Comparison of ENCODE assay signal across 8 cellular contexts in the genomic region with DNA sequence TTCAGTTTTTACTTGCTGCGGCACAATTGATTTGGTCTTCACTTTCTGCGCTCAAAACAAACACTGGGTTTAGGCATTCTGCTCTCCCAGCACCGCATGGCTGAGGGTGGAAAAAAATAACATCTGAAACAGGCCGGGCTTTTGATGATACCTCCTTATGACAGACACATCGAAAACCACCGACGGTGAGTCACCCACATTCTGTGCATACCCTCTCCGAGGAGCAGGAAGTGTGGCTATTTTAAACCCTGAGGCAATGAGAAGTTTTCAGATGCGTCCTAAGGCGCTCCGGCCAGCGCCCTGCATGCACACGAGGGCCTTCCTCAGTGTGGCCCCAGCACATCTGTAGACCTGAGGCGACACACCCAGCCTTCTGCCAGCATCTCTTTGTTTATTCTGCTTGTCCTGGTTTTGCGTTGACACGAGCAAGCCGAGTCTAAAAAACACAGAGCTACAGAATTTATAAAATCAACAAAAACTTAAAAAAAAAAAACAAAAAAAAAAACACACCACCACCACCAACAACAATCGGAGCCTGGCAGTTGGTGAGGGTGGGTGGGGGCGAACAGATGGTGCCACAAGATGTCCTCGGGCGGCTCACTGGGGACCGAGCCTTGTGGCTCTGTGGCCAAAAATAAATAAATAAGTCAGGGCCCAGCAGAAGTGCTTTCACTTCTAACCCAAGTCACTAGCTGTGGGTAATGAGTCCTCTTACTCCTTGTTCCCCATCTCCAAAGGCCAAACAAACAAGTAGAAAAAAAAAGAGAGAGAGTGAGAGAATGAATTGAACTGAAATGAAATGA.
DNase-seq lines count a peak whose midpoint lies in the region; ATAC-seq lines count a peak whose summit lies in the region.

No MANE protein-coding gene starts in this region.

- no peaks in the 10 kb centered on the region for H3K36me3 ChIP-seq in mucosa of rectum (ENCODE audit: control insufficient read depth in 2 of 2, insufficient read depth in 2 of 2, low read length in 2 of 2)

- peak overlapping the region in 1 of 2 donors; percentile 42 for H3K9ac ChIP-seq in mucosa of rectum (ENCODE audit: low read depth in 1 of 2, low read length in 2 of 2)

- H3K9me3 ChIP-seq in mucosa of rectum (ENCODE audit: control insufficient read depth in 2 of 2, low read length in 2 of 2) = no peaks in the 10 kb centered on the region

- H3K27ac ChIP-seq in mucosa of rectum (ENCODE audit: low read depth in 2 of 2, low read length in 2 of 2) = peak overlapping the region; percentile 64 to 75

- ATAC-seq in GM18508 (IDR thresholded peaks at IDR 0.05; ENCODE audit: insufficient read depth, unreplicated experiment) (peak; percentile 81), HG02840 (IDR thresholded peaks at IDR 0.05; ENCODE audit: low FRiP score, unreplicated experiment) (peak; percentile 89)

- DNase-seq in NCI-H2171 treated with DMSO at 0.1 percent for 48 hours (lab: John Stamatoyannopoulos, UW) (peak; percentile 93), NCI-H2029 treated with DMSO at 0.1 percent for 48 hours (lab: John Stamatoyannopoulos, UW) (no peak)
- DNase-seq in activated CD4-positive, alpha-beta T cell treated with anti-CD3 and anti-CD28 coated beads, Interleukin-2, amount 50 U/mL, for 48 hours = peak; percentile 87 to 91
- DNase-seq in effector CD8-positive, alpha-beta T cell (lab: John Stamatoyannopoulos, UW) = peak; percentile 50
- DNase-seq in stimulated activated CD8-positive, alpha-beta memory T cell treated with anti-CD3 and anti-CD28 coated beads, Interleukin-7, amount 100 ng/mL, for 4 hours (ENCODE audit: low read depth in 2 of 2) = peak; percentile 85 to 91

- peaks cover 16 to 20% of the 10 kb centered on the region in 2 donors for H3K4me1 ChIP-seq in mucosa of rectum (ENCODE audit: control insufficient read depth in 2 of 2, insufficient read depth in 2 of 2, low read length in 2 of 2)

- H3K4me3 ChIP-seq in mucosa of rectum (ENCODE audit: low read length in 2 of 2) = no peak overlapping the region

- H3K27me3 ChIP-seq in mucosa of rectum (ENCODE audit: control insufficient read depth in 2 of 2, insufficient read depth in 2 of 2, low read length in 2 of 2) = no peaks in the 10 kb centered on the region
